Comparison of ENCODE assay signal across 28 cellular contexts in the genomic region with DNA sequence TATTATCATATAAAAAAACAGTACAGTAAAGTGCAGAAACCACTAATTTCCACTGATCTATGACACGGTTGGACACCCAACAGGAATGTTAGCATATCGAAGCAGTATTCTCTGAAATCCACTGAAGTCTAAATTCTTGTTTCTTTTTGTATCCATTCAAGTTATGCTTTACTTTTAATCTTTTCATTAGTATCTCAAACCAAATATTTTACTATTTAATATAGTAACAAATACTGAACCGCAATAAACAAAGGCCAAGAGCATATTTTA. TPM values are rescaled to one million over a fixed set of nuclear protein-coding genes. Genes with fewer than 3 reads are reported as not detected.
DNase-seq lines count a peak whose midpoint lies in the region; ATAC-seq and TF ChIP-seq lines count a peak whose summit lies in the region.
"Had no signal": no experiment of that assay in that cellular context is flagged by ENCODE, and none has a peak within 500 bp of the region (broad histone marks: within the 10 kb centered on the region; RNA-seq: fewer than 3 reads in every experiment).

No MANE protein-coding gene starts in this region.

- 0 out of 2 replicates have a peak, but pooled peaks cover 5% of the 10 kb centered on the region for H3K36me3 ChIP-seq in GM23248 (ENCODE audit: low read depth)
- H3K36me3 ChIP-seq: left lung, pancreas, thyroid gland, WERI-Rb-1 had no signal

- H3K27ac Mint-ChIP-seq in T-helper 17 cell: peak overlapping the region; percentile 56
- H3K27ac Mint-ChIP-seq in natural killer cell: peak overlapping the region in 1 of 2 donors; percentile 65
- H3K27ac Mint-ChIP-seq: activated naive CD8-positive, alpha-beta T cell; activated T-helper 1 cell treated with anti-CD3 and anti-CD28 coated beads, Interleukin-12 subunit alpha, Interleukin-12 subunit beta, Interleukin-2, Interleukin-4 antibody, amounts not matched to agents 30 ng/mL and 10 ng/mL and 1 ng/mL, durations not matched to agents 14 hours and 24 hours and 36 hours; B cell; T-helper 2 cell treated with Interferon-gamma antibody and Interleukin-4, amounts not matched to agents 5 μg/mL and 100 μg/mL, for 36 hours had no signal

- no peaks in the 10 kb centered on the region for H3K9me3 Mint-ChIP-seq in natural killer cell
- H3K9me3 Mint-ChIP-seq: naive thymus-derived CD8-positive, alpha-beta T cell had no signal

- H3K4me3 Mint-ChIP-seq in T-helper 17 cell: no peak overlapping the region
- H3K4me3 Mint-ChIP-seq in natural killer cell: no peak overlapping the region
- H3K4me3 Mint-ChIP-seq: activated naive CD8-positive, alpha-beta T cell; activated T-helper 1 cell treated with anti-CD3 and anti-CD28 coated beads, Interleukin-12 subunit alpha, Interleukin-12 subunit beta, Interleukin-2, Interleukin-4 antibody, amounts not matched to agents 30 ng/mL and 10 ng/mL and 1 ng/mL, durations not matched to agents 14 hours and 24 hours and 36 hours; B cell; immature natural killer cell; naive thymus-derived CD8-positive, alpha-beta T cell; T-helper 2 cell treated with Interferon-gamma antibody and Interleukin-4, amounts not matched to agents 5 μg/mL and 100 μg/mL, for 36 hours had no signal

- no peaks in the 10 kb centered on the region for H3K9me2 ChIP-seq in GM23248 (ENCODE audit: insufficient read depth)

- H3K4me1 Mint-ChIP-seq in T-helper 17 cell (peaks cover 21% of the 10 kb centered on the region), natural killer cell (peaks cover 37 to 40% of the 10 kb centered on the region in 2 donors)

- no peaks in the 10 kb centered on the region for H3K27me3 ChIP-seq in GM23248 (replicated peaks; ENCODE audit: insufficient read depth)
- H3K27me3 ChIP-seq: left lung, pancreas, thyroid gland had no signal

- H3K9me3 ChIP-seq in GM23248 (ENCODE audit: low read depth) (no peaks in the 10 kb centered on the region), T-helper 17 cell (ENCODE audit: control insufficient read depth, low read length, poor library complexity, severe bottlenecking) (no peaks in the 10 kb centered on the region)
- H3K9me3 ChIP-seq: pancreas, thyroid gland had no signal

- peak; percentile 34 for DNase-seq in GM23248
- no peak for DNase-seq in T-helper 17 cell
- peak; percentile 42 for DNase-seq in glomerular visceral epithelial cell (ENCODE audit: extremely low spot score)
- no peak for DNase-seq in NCI-H446 treated with DMSO at 0.1 percent for 48 hours (lab: John Stamatoyannopoulos, UW)
- no peak for DNase-seq in OCI-M1 (lab: John Stamatoyannopoulos, UW)
- DNase-seq in natural killer cell: no peak
- no peak for DNase-seq in DMS79 (lab: John Stamatoyannopoulos, UW)
- DNase-seq: activated CD4-positive, alpha-beta T cell treated with anti-CD3 and anti-CD28 coated beads, Interleukin-2, amount 50 U/mL, for 1 hour; effector CD4-positive, alpha-beta T cell; foreskin melanocyte; hippocampal formation; immature natural killer cell; Karpas-422; left lung; naive thymus-derived CD8-positive, alpha-beta T cell; NCI-H2171 treated with DMSO at 0.1 percent for 48 hours; NCI-H526; pancreas; right cardiac atrium; stimulated activated CD4-positive, alpha-beta T cell treated with anti-CD3 and anti-CD28 coated beads, Interleukin-4, amount 100 ng/mL, for 4 hours; stimulated activated naive CD4-positive, alpha-beta T cell; WERI-Rb-1 had no signal

- peaks cover 43% of the 10 kb centered on the region for H3F3A ChIP-seq in GM23248 (ENCODE audit: insufficient read depth)

- no peak overlapping the region for H2AFZ ChIP-seq in GM23248

- peak overlapping the region; percentile 43; the same call in 1 of the 2 replicates for H3K4me3 ChIP-seq in GM23248
- H3K4me3 ChIP-seq: left lung, pancreas, thyroid gland had no signal

- WGBS in GM23248 (ENCODE audit: low coverage in 1 of 2, low lambda C conversion rate in 2 of 2, missing lambda C conversion rate in 2 of 2), 2 experiments: 43 to 55% methylated on average over 3 of the region's 3 CpGs

- peak overlapping the region; percentile 74 for H3K4me2 ChIP-seq in GM23248 (ENCODE audit: unreplicated experiment)

- H3K4me1 ChIP-seq in GM23248 (ENCODE audit: insufficient read depth): peaks cover 50% of the 10 kb centered on the region

- peaks cover 8% of the 10 kb centered on the region; the same call in 1 of the 2 replicates for H4K20me1 ChIP-seq in GM23248 (ENCODE audit: insufficient read depth)

- 0 out of 2 replicates have a peak overlapping the region, but pooled peaks have one; percentile 5 for H3K9ac ChIP-seq in GM23248

- no peak for TF ChIP-seq CTCF in natural killer cell (IDR thresholded peaks at IDR 0.05)

- peaks cover 2% of the 10 kb centered on the region for H3K36me3 Mint-ChIP-seq in T-helper 17 cell (ENCODE audit: low read depth)
- H3K36me3 Mint-ChIP-seq in natural killer cell: no peaks in the 10 kb centered on the region

- H3K79me2 ChIP-seq in GM23248 (ENCODE audit: insufficient read depth): peaks cover 100% of the 10 kb centered on the region

- H3K27me3 Mint-ChIP-seq in T-helper 17 cell: no peaks in the 10 kb centered on the region
- H3K27me3 Mint-ChIP-seq in natural killer cell (ENCODE audit: low read depth in 2 of 2): no peaks in the 10 kb centered on the region
- H3K27me3 Mint-ChIP-seq: activated naive CD8-positive, alpha-beta T cell; B cell; naive thymus-derived CD8-positive, alpha-beta T cell had no signal

- ATAC-seq in T-helper 17 cell: no peak
- ATAC-seq in natural killer cell: no peak
- ATAC-seq: left lung; naive thymus-derived CD8-positive, alpha-beta T cell; right cardiac atrium had no signal

- in situ Hi-C loops in GM23248 (cut with MboI): no loop called here

- intact Hi-C loops in natural killer cell (cut with micrococcal nuclease): no loop called here

- peak overlapping the region; percentile 65 for H3K27ac ChIP-seq in GM23248
- H3K27ac ChIP-seq: left lung, pancreas, RWPE1, WERI-Rb-1 had no signal

RNA-seq across cellular contexts. Expression of gene ATXN2, which starts 41.1 kb away (rescaled TPM):
- total RNA-seq in GM23248 (2014; rRNA removed; shearing (Covaris generic)): 15.0 and 19.2 TPM in 2 replicates
- polyA plus RNA-seq in GM23248 (2016; fragmentation: Nextera tagmentation; extraction: Ambion mirVana): 46.2 and 56.4 TPM in 2 replicates
- total RNA-seq in T-helper 17 cell: 10 to 100 TPM; 47.6 to 48.8 TPM
- total RNA-seq in natural killer cell: 10 to 100 TPM; 44.9 to 56.5 (median 51.5) TPM

Comparison
In these comparisons a context has a peak if more than half of its experiments do, and no peak if none do; other contexts are left out.
1. DNase-seq: peak in GM23248 (single experiment) and glomerular visceral epithelial cell (single experiment); none in T-helper 17 cell (0 of 3), NCI-H446 treated with DMSO at 0.1 percent for 48 hours (single experiment), OCI-M1 (single experiment), natural killer cell (single experiment) and DMS79 (single experiment).